ENCODE assay signal across 21 cellular contexts in the genomic region with DNA sequence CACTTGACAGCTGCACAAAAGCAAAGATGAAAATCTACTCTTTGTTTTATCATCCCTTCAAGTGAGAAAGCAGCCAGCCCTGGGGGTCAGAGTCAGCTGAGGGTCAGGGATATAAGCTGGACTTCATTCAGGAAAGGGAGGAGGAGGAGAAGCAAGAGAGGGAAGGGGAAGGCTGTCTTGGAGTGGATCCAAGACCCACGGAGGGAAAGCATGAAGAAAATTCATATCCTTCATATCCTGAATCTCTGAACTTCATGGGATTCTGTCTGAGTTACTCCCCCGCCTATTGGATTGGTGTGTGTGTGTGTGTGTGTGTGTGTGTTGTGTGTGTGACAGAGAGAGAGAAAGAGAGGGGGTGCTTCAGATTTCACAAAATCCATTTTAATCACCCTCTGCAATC.
"Had no signal": no experiment of that assay in that cellular context is flagged by ENCODE, and none has a peak within 500 bp of the region (broad histone marks: within the 10 kb centered on the region; RNA-seq: fewer than 3 reads in every experiment).

No MANE protein-coding gene starts in this region.

- FAIRE-seq: frontal cortex had no signal

- H3K4me3 Mint-ChIP-seq: activated CD4-positive, alpha-beta memory T cell treated with anti-CD3 and anti-CD28 coated beads, Interleukin-2, amount 10 ng/mL, durations not matched to agents 7 days and 5 days; activated CD4-positive, alpha-beta T cell treated with anti-CD3 and anti-CD28 coated beads for 36 hours; activated naive CD8-positive, alpha-beta T cell; natural killer cell treated with Interleukin-12 subunit alpha and Interleukin-12 subunit beta and Interleukin-15 and Interleukin-18, amount 100 ng/mL, for 72 hours; stimulated activated effector memory CD8-positive, alpha-beta T cell treated with anti-CD3 and anti-CD28 coated beads, Interleukin-12 subunit alpha, Interleukin-12 subunit beta, amount 100 ng/mL, for 72 hours; T-cell had no signal

- H3K36me3 ChIP-seq: heart left ventricle, left lung, thyroid gland, vagina had no signal

- H2AFZ ChIP-seq: parathyroid adenoma had no signal

- H3K9me3 Mint-ChIP-seq: activated CD4-positive, alpha-beta memory T cell treated with anti-CD3 and anti-CD28 coated beads, Interleukin-2, amount 10 ng/mL, durations not matched to agents 7 days and 5 days; natural killer cell treated with Interleukin-12 subunit alpha and Interleukin-12 subunit beta and Interleukin-15 and Interleukin-18, amount 100 ng/mL, for 72 hours had no signal

- H3K9me3 ChIP-seq: left lung, thyroid gland, vagina had no signal

- H3K27ac Mint-ChIP-seq: activated CD4-positive, alpha-beta memory T cell treated with anti-CD3 and anti-CD28 coated beads, Interleukin-2, amount 10 ng/mL, durations not matched to agents 7 days and 5 days; activated CD4-positive, alpha-beta T cell treated with anti-CD3 and anti-CD28 coated beads for 36 hours; activated naive CD8-positive, alpha-beta T cell; natural killer cell treated with Interleukin-12 subunit alpha and Interleukin-12 subunit beta and Interleukin-15 and Interleukin-18, amount 100 ng/mL, for 72 hours; stimulated activated effector memory CD8-positive, alpha-beta T cell treated with anti-CD3 and anti-CD28 coated beads, Interleukin-12 subunit alpha, Interleukin-12 subunit beta, amount 100 ng/mL, for 72 hours; T-cell had no signal

- H3K27ac ChIP-seq: coronary artery, heart left ventricle, left lung, parathyroid adenoma, thyroid gland, vagina, VCaP had no signal

- H3K4me3 ChIP-seq: coronary artery, heart left ventricle, left lung, smooth muscle cell, thyroid gland, vagina had no signal

- H3K4me1 ChIP-seq: heart left ventricle, left lung, parathyroid adenoma, thyroid gland, vagina had no signal

- H3K79me2 ChIP-seq: parathyroid adenoma had no signal

- H3K4me2 ChIP-seq: smooth muscle cell had no signal

- DNase-seq: activated CD4-positive, alpha-beta memory T cell treated with anti-CD3 and anti-CD28 coated beads, Interleukin-2, amount 10 ng/mL, durations not matched to agents 7 days and 5 days; activated CD4-positive, alpha-beta T cell treated with anti-CD3 and anti-CD28 coated beads for 36 hours; activated gamma-delta T cell; activated T-cell treated with anti-CD3 and anti-CD28 coated beads, Interleukin-2, amount 50 U/mL, for 48 hours; effector CD4-positive, alpha-beta T cell; erythroblast; heart left ventricle; left lung; retina; T-cell; T1000; thyroid gland had no signal

- H3K9ac ChIP-seq: parathyroid adenoma had no signal

- H3K27me3 ChIP-seq: heart left ventricle, left lung, thyroid gland, vagina had no signal

- H3K27me3 Mint-ChIP-seq: activated CD4-positive, alpha-beta memory T cell treated with anti-CD3 and anti-CD28 coated beads, Interleukin-2, amount 10 ng/mL, durations not matched to agents 7 days and 5 days; activated naive CD8-positive, alpha-beta T cell; T-cell had no signal

- H3K36me3 Mint-ChIP-seq: activated naive CD8-positive, alpha-beta T cell; natural killer cell treated with Interleukin-12 subunit alpha and Interleukin-12 subunit beta and Interleukin-15 and Interleukin-18, amount 100 ng/mL, for 72 hours; stimulated activated effector memory CD8-positive, alpha-beta T cell treated with anti-CD3 and anti-CD28 coated beads, Interleukin-12 subunit alpha, Interleukin-12 subunit beta, amount 100 ng/mL, for 72 hours; T-cell had no signal

- H3K4me1 Mint-ChIP-seq: activated CD4-positive, alpha-beta memory T cell treated with anti-CD3 and anti-CD28 coated beads, Interleukin-2, amount 10 ng/mL, durations not matched to agents 7 days and 5 days; activated CD4-positive, alpha-beta T cell treated with anti-CD3 and anti-CD28 coated beads for 36 hours; stimulated activated effector memory CD8-positive, alpha-beta T cell treated with anti-CD3 and anti-CD28 coated beads, Interleukin-12 subunit alpha, Interleukin-12 subunit beta, amount 100 ng/mL, for 72 hours; T-cell had no signal
